10 cellular contexts compared by ENCODE assay signal in the genomic region with DNA sequence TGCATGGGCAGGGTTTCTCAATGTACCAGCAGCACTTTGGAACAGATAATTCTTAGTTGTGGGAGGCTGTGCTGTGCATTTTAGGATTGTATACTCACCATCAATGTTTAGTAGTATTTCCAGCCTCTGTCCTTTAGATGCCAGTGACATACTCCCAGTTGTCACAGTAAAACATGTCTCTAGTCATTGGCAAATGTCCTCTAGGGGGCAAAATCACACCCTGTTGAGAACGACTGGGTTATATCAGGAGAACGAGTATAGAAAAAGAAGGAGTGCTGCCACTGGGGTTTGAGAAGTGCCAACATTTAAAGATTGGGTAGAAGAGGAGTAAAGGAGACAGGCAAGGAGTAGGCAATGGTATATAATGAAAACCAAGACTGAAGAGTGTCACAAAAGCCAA. TPM values are rescaled to one million over a fixed set of nuclear protein-coding genes. Genes with fewer than 3 reads are reported as not detected.
DNase-seq lines count a peak whose midpoint lies in the region; ATAC-seq and TF ChIP-seq lines count a peak whose summit lies in the region.
"Had no signal": no experiment of that assay in that cellular context is flagged by ENCODE, and none has a peak within 500 bp of the region (broad histone marks: within the 10 kb centered on the region; RNA-seq: fewer than 3 reads in every experiment).

No MANE protein-coding gene starts in this region.

- no peak overlapping the region for H3K4me3 Mint-ChIP-seq in CD8-positive, alpha-beta T cell

- no peak for ATAC-seq in HG03520 (IDR thresholded peaks at IDR 0.05; ENCODE audit: unreplicated experiment)
- no peak for ATAC-seq in CD8-positive, alpha-beta T cell

- no peaks in the 10 kb centered on the region for H3K36me3 ChIP-seq in OCI-LY3 (replicated peaks; ENCODE audit: low read depth, low read length)
- no peaks in the 10 kb centered on the region for H3K36me3 ChIP-seq in CD8-positive, alpha-beta T cell (ENCODE audit: insufficient read depth, low read length)

- H4K20me1 ChIP-seq in OCI-LY3 (ENCODE audit: insufficient read depth, low read length) = no peaks in the 10 kb centered on the region

- 0 out of 2 replicates have a peak overlapping the region, but pooled peaks have one; percentile 44 for H2AFZ ChIP-seq in OCI-LY3 (ENCODE audit: low read depth, low read length)

- no peak overlapping the region for H3K27ac ChIP-seq in C4-2B
- no peak overlapping the region for H3K27ac ChIP-seq in OCI-LY3 (ENCODE audit: low read length)
- H3K27ac ChIP-seq in CD8-positive, alpha-beta T cell (ENCODE audit: low read depth, low read length) = no peak overlapping the region

- H3K27ac Mint-ChIP-seq in CD8-positive, alpha-beta T cell = no peak overlapping the region

- no peaks in the 10 kb centered on the region for H3K9me3 Mint-ChIP-seq in CD8-positive, alpha-beta T cell

- intact Hi-C loops in CD8-positive, alpha-beta T cell (cut with DNase I, micrococcal nuclease) = no loop called here

- H3K4me2 ChIP-seq in OCI-LY3 (ENCODE audit: low read length) = peak overlapping the region; percentile 31

- H3K4me3 ChIP-seq in OCI-LY3 (ENCODE audit: low read length) = no peak overlapping the region
- H3K4me3 ChIP-seq in CD8-positive, alpha-beta T cell (ENCODE audit: low read depth, low read length) = no peak overlapping the region

- POLR2A ChIA-PET in CD8-positive, alpha-beta T cell (lab: Charles Lee) = no interaction called here

- H3K27me3 Mint-ChIP-seq in CD8-positive, alpha-beta T cell (ENCODE audit: low read depth) = peaks cover 14% of the 10 kb centered on the region

- H3K36me3 Mint-ChIP-seq in CD8-positive, alpha-beta T cell = no peaks in the 10 kb centered on the region

- H3K9me3 ChIP-seq in OCI-LY3 (ENCODE audit: insufficient read depth, low read length) = no peaks in the 10 kb centered on the region
- no peaks in the 10 kb centered on the region for H3K9me3 ChIP-seq in CD8-positive, alpha-beta T cell (ENCODE audit: low read length)

- no peaks in the 10 kb centered on the region for H3K79me2 ChIP-seq in OCI-LY3 (ENCODE audit: low read length)

- peaks cover 34% of the 10 kb centered on the region for H3K27me3 ChIP-seq in OCI-LY3 (ENCODE audit: low read depth, low read length)
- H3K27me3 ChIP-seq in CD8-positive, alpha-beta T cell (ENCODE audit: insufficient read depth, low read length) = no peaks in the 10 kb centered on the region

- peak; percentile 52 for TF ChIP-seq CTCF in C4-2B (conservative IDR thresholded peaks at IDR 0.05)
- TF ChIP-seq CTCF in OCI-LY3 (IDR thresholded peaks at IDR 0.05; ENCODE audit: low read depth, low read length) = peak; percentile 93
- TF ChIP-seq CTCF in CD8-positive, alpha-beta T cell (IDR thresholded peaks at IDR 0.05) = no peak

- peaks cover 4% of the 10 kb centered on the region for H3K4me1 ChIP-seq in OCI-LY3 (ENCODE audit: low read length)
- H3K4me1 ChIP-seq in CD8-positive, alpha-beta T cell (ENCODE audit: insufficient read depth, low read length) = no peaks in the 10 kb centered on the region

- H3K9ac ChIP-seq in OCI-LY3 (ENCODE audit: low read length) = no peak overlapping the region

- peak; percentile 62 for DNase-seq in H4 (ENCODE audit: low spot score)
- DNase-seq in germinal center (ENCODE audit: low spot score) = peak; percentile 21
- no peak for DNase-seq in NCI-H1417 treated with DMSO at 0.1 percent for 48 hours (lab: John Stamatoyannopoulos, UW)
- DNase-seq in GM19238 (ENCODE audit: insufficient read length, low spot score) = no peak
- no peak for DNase-seq in CD8-positive, alpha-beta T cell
- DNase-seq: activated gamma-delta T cell treated with Interleukin-2 at 50 U/mL for 16 hours had no signal

- CTCF ChIA-PET in CD8-positive, alpha-beta T cell (lab: Charles Lee) = interaction anchor here (0.7 to 1.4 kb wide), 2 partner anchors 13 to 23 kb away, joined by 3 to 4 read pairs; no protein-coding TSS in a partner anchor

- H3K4me1 Mint-ChIP-seq in CD8-positive, alpha-beta T cell (ENCODE audit: low read depth) = no peaks in the 10 kb centered on the region

RNA-seq across cellular contexts. Expression of a gene that starts 37.9 kb away (rescaled TPM):
- total RNA-seq in H4 (2014; rRNA removed; shearing (Covaris generic)) = not detected in 2 replicates
- total RNA-seq in CD8-positive, alpha-beta T cell = not detected
- total RNA-seq: subcutaneous adipose tissue had no signal

Comparison
In these comparisons a context has a peak if more than half of its experiments do, and no peak if none do; other contexts are left out.
1. DNase-seq: peak in H4 (single experiment) and germinal center (single experiment); none in NCI-H1417 treated with DMSO at 0.1 percent for 48 hours (single experiment), GM19238 (single experiment) and CD8-positive, alpha-beta T cell (0 of 7).